In genomic region chrX:6812087-6812486, GRCh38 we compare ENCODE assay signal across 9 cellular contexts.
"Had no signal": no experiment of that assay in that cellular context is flagged by ENCODE, and none has a peak within 500 bp of the region (broad histone marks: within the 10 kb centered on the region; RNA-seq: fewer than 3 reads in every experiment).

No MANE protein-coding gene starts in this region.

- H3K27ac ChIP-seq: GM23248 had no signal

- H2AFZ ChIP-seq: GM23248, GM23338 had no signal

- FAIRE-seq: H54 had no signal

- H3K36me3 ChIP-seq: HAP-1 had no signal

- H3K4me2 ChIP-seq: GM23338 had no signal

- H3K4me3 ChIP-seq: GM23248, GM23338, HAP-1 had no signal

- DNase-seq: GM23248, GOT3, H7, HCEC 1CT, HFFc6 had no signal

- H3K9me3 ChIP-seq: HAP-1 had no signal

- H3K4me1 ChIP-seq: HAP-1 had no signal

- H3K9me3 Mint-ChIP-seq: GM23338 had no signal

- H3K27ac Mint-ChIP-seq: GM23338, HFFc6 had no signal

- ATAC-seq: GM23338, HCT116 had no signal

- H3K9ac ChIP-seq: GM23248 had no signal

- H3K4me3 Mint-ChIP-seq: GM23338, HFFc6 had no signal
